ENCODE assay signal across 6 cellular contexts in genomic region chr1:202191391-202191790, GRCh38. TPM values are rescaled to one million over a fixed set of nuclear protein-coding genes. Genes with fewer than 3 reads are reported as not detected.
"Had no signal": no experiment of that assay in that cellular context is flagged by ENCODE, and none has a peak within 500 bp of the region (broad histone marks: within the 10 kb centered on the region; RNA-seq: fewer than 3 reads in every experiment).

No MANE protein-coding gene starts in this region.

RNA-seq across cellular contexts. Expression of gene LGR6, which starts 2.2 kb away (rescaled TPM):
- total RNA-seq: activated T-helper 1 cell treated with anti-CD3 and anti-CD28 coated beads, Interleukin-12 subunit alpha, Interleukin-12 subunit beta, Interleukin-2, Interleukin-4 antibody, amounts not matched to agents 30 ng/mL and 10 ng/mL and 1 ng/mL, durations not matched to agents 14 hours and 24 hours and 36 hours; activated T-helper 2 cell treated with anti-CD3 and anti-CD28 coated beads, Interferon-gamma antibody, Interleukin-2, Interleukin-4, amounts not matched to agents 10 μg/mL and 5 μg/mL and 100 μg/mL, durations not matched to agents 14 hours and 24 hours and 36 hours; bronchial epithelial cell; cardiac muscle cell had no signal

RNA-seq across cellular contexts. Expression of gene PTPN7, which starts 31.0 kb away (rescaled TPM):
- total RNA-seq: ascending aorta, bronchial epithelial cell, cardiac muscle cell, chondrocyte had no signal
- polyA plus RNA-seq: cardiac muscle cell had no signal
